21 cellular contexts compared by ENCODE assay signal in genomic region chr6:150236114-150236513, GRCh38.
DNase-seq lines count a peak whose midpoint lies in the region; ATAC-seq and TF ChIP-seq lines count a peak whose summit lies in the region.
"Had no signal": no experiment of that assay in that cellular context is flagged by ENCODE, and none has a peak within 500 bp of the region (broad histone marks: within the 10 kb centered on the region; RNA-seq: fewer than 3 reads in every experiment).

No MANE protein-coding gene starts in this region.

- H3K4me1 ChIP-seq in heart left ventricle (peaks cover 0 to 36% (median 14%) of the 10 kb centered on the region in 12 donors), lower lobe of right lung (peaks cover 24% of the 10 kb centered on the region), upper lobe of right lung (peaks cover 19% of the 10 kb centered on the region), mesendoderm (ENCODE audit: control insufficient read depth, low read depth, low read length) (no peaks in the 10 kb centered on the region)
- H3K4me1 ChIP-seq: Peyer's patch had no signal

- H3K79me1 ChIP-seq in mesendoderm (ENCODE audit: low read length), result no peaks in the 10 kb centered on the region

- peak overlapping the region; percentile 17 for H3K27ac Mint-ChIP-seq in activated CD4-positive, alpha-beta T cell treated with anti-CD3 and anti-CD28 coated beads, Interleukin-2, amount 10 ng/mL, durations not matched to agents 7 days and 5 days
- H3K27ac Mint-ChIP-seq: IgD-negative memory B cell had no signal

- H3K9me3 ChIP-seq in heart left ventricle (peaks cover 0 to 4% (median 0%) of the 10 kb centered on the region in 12 donors), lower lobe of right lung (no peaks in the 10 kb centered on the region), upper lobe of right lung (peaks cover 4% of the 10 kb centered on the region)
- H3K9me3 ChIP-seq: Peyer's patch had no signal

- H3K9ac ChIP-seq in mesendoderm (ENCODE audit: low read length), result no peak overlapping the region

- H3K27me3 Mint-ChIP-seq in activated CD4-positive, alpha-beta T cell treated with anti-CD3 and anti-CD28 coated beads, Interleukin-2, amount 10 ng/mL, durations not matched to agents 7 days and 5 days, result peaks cover 3% of the 10 kb centered on the region

- H4K5ac ChIP-seq in mesendoderm (ENCODE audit: low read length), result no peak overlapping the region

- CTCF ChIA-PET in activated CD4-positive, alpha-beta T cell treated with anti-CD3 and anti-CD28 coated beads, Interleukin-2, amount 10 ng/mL, durations not matched to agents 7 days and 5 days (lab: Charles Lee), result interaction anchor here (0.9 to 1.1 kb wide), 2 partner anchors 55 to 56 kb away, joined by 3 read pairs; no protein-coding TSS in a partner anchor

- 60 to 67% (median 62%) methylated on average over 8 of the region's 8 CpGs for WGBS in heart left ventricle, 4 donors
- WGBS in mesendoderm (ENCODE audit: extremely low coverage, insufficient coverage, low lambda C conversion rate), result no CpG with 5 or more reads among the region's 8 CpGs

- no peak overlapping the region for H2AK5ac ChIP-seq in mesendoderm (ENCODE audit: low read length)

- TF ChIP-seq CTCF in heart left ventricle (IDR thresholded peaks at IDR 0.05) (no peak), lower lobe of right lung (IDR thresholded peaks at IDR 0.05) (no peak), upper lobe of right lung (IDR thresholded peaks at IDR 0.05) (no peak)

- H3K27me3 ChIP-seq in heart left ventricle (no peaks in the 10 kb centered on the region), lower lobe of right lung (ENCODE audit: low read depth) (no peaks in the 10 kb centered on the region), upper lobe of right lung (no peaks in the 10 kb centered on the region), mesendoderm (ENCODE audit: insufficient read depth, low read length, poor library complexity) (no peaks in the 10 kb centered on the region)
- H3K27me3 ChIP-seq: Peyer's patch had no signal

- peaks cover 29% of the 10 kb centered on the region for H3K4me1 Mint-ChIP-seq in activated CD4-positive, alpha-beta T cell treated with anti-CD3 and anti-CD28 coated beads, Interleukin-2, amount 10 ng/mL, durations not matched to agents 7 days and 5 days

- no peak for DNase-seq in activated CD4-positive, alpha-beta T cell treated with anti-CD3 and anti-CD28 coated beads, Interleukin-2, amount 10 ng/mL, durations not matched to agents 7 days and 5 days
- DNase-seq in activated CD4-positive, alpha-beta T cell treated with anti-CD3 and anti-CD28 coated beads, Interleukin-2, amount 50 U/mL, for 4 hours, result no peak
- DNase-seq in heart left ventricle (no peak), lower lobe of right lung (no peak), upper lobe of right lung (no peak), NOMO-1 treated with DMSO at 0.1 percent for 48 hours (lab: John Stamatoyannopoulos, UW; ENCODE audit: unreplicated experiment) (no peak), mesendoderm (no peak)
- DNase-seq: GOT3, HCEC 1CT, Karpas-422, MV-4-11, NCI-H1694, NCI-H2081, NCI-H2171 treated with DMSO at 0.1 percent for 48 hours, NCI-H524 treated with DMSO at 0.1 percent for 48 hours, NCI-H82, Peyer's patch had no signal

- H3K4me3 Mint-ChIP-seq in activated CD4-positive, alpha-beta T cell treated with anti-CD3 and anti-CD28 coated beads, Interleukin-2, amount 10 ng/mL, durations not matched to agents 7 days and 5 days, result no peak overlapping the region
- H3K4me3 Mint-ChIP-seq: IgD-negative memory B cell had no signal

- peaks cover 31% of the 10 kb centered on the region for H3K9me3 Mint-ChIP-seq in activated CD4-positive, alpha-beta T cell treated with anti-CD3 and anti-CD28 coated beads, Interleukin-2, amount 10 ng/mL, durations not matched to agents 7 days and 5 days

- no peak for TF ChIP-seq POLR2A in heart left ventricle (IDR thresholded peaks at IDR 0.05)

- H3K4me3 ChIP-seq in heart left ventricle (no peak overlapping the region), lower lobe of right lung (no peak overlapping the region), upper lobe of right lung (no peak overlapping the region), mesendoderm (ENCODE audit: low read length) (no peak overlapping the region)
- H3K4me3 ChIP-seq: Peyer's patch had no signal

- H3K36me3 ChIP-seq in heart left ventricle (no peaks in the 10 kb centered on the region), lower lobe of right lung (no peaks in the 10 kb centered on the region), upper lobe of right lung (no peaks in the 10 kb centered on the region), mesendoderm (ENCODE audit: control insufficient read depth, insufficient read depth, low read length) (no peaks in the 10 kb centered on the region)
- H3K36me3 ChIP-seq: Peyer's patch had no signal

- H3K18ac ChIP-seq in mesendoderm (ENCODE audit: low read length), result no peak overlapping the region

- H2BK15ac ChIP-seq in mesendoderm (replicated peaks; ENCODE audit: low read depth), result no peak overlapping the region

- H3K4me2 ChIP-seq in mesendoderm (ENCODE audit: low read length), result no peak overlapping the region

- ATAC-seq in heart left ventricle, result peak in 3 of 4 donors; percentile 40 to 65 (median 40)
- ATAC-seq in lower lobe of right lung, result peak; percentile 18 to 44
- peak; percentile 20 for ATAC-seq in upper lobe of right lung
- no peak for ATAC-seq in HG03460 (IDR thresholded peaks at IDR 0.05; ENCODE audit: unreplicated experiment)

- no peaks in the 10 kb centered on the region for H3K79me2 ChIP-seq in mesendoderm (ENCODE audit: control insufficient read depth, insufficient read depth, low read length)

- intact Hi-C loops in heart left ventricle (cut with DNase I), result loop anchor here in 1 of 10 donors (10.0 kb wide), 1 partner anchor 51 kb away; no protein-coding TSS in a partner anchor
- intact Hi-C loops in lower lobe of right lung (cut with DNase I), result no loop called here
- intact Hi-C loops in upper lobe of right lung (cut with DNase I), result no loop called here

- H3K36me3 Mint-ChIP-seq in activated CD4-positive, alpha-beta T cell treated with anti-CD3 and anti-CD28 coated beads, Interleukin-2, amount 10 ng/mL, durations not matched to agents 7 days and 5 days (ENCODE audit: low read depth), result peaks cover 9% of the 10 kb centered on the region

- POLR2A ChIA-PET in activated CD4-positive, alpha-beta T cell treated with anti-CD3 and anti-CD28 coated beads, Interleukin-2, amount 10 ng/mL, durations not matched to agents 7 days and 5 days (lab: Charles Lee), result no interaction called here

- no peak overlapping the region for H4K8ac ChIP-seq in mesendoderm (ENCODE audit: low read depth, low read length)

- H3K4ac ChIP-seq in mesendoderm (ENCODE audit: low read depth, low read length), result no peak overlapping the region

- H3K23ac ChIP-seq in mesendoderm (ENCODE audit: low read length), result no peak overlapping the region

- H3K27ac ChIP-seq in heart left ventricle, result peak overlapping the region in 2 of 12 donors; percentile 42 to 44
- no peak overlapping the region for H3K27ac ChIP-seq in lower lobe of right lung
- H3K27ac ChIP-seq in upper lobe of right lung, result peak overlapping the region; percentile 34
- H3K27ac ChIP-seq in mesendoderm (ENCODE audit: low read depth, low read length), result no peak overlapping the region
- H3K27ac ChIP-seq: 22Rv1, C4-2B, Peyer's patch had no signal

- H3K56ac ChIP-seq in mesendoderm (ENCODE audit: low read length), result no peak overlapping the region

- H2BK5ac ChIP-seq in mesendoderm (ENCODE audit: low read length), result no peak overlapping the region

- H2BK120ac ChIP-seq in mesendoderm (ENCODE audit: low read depth, low read length), result no peak overlapping the region
